11 cellular contexts compared by ENCODE assay signal in the genomic region with DNA sequence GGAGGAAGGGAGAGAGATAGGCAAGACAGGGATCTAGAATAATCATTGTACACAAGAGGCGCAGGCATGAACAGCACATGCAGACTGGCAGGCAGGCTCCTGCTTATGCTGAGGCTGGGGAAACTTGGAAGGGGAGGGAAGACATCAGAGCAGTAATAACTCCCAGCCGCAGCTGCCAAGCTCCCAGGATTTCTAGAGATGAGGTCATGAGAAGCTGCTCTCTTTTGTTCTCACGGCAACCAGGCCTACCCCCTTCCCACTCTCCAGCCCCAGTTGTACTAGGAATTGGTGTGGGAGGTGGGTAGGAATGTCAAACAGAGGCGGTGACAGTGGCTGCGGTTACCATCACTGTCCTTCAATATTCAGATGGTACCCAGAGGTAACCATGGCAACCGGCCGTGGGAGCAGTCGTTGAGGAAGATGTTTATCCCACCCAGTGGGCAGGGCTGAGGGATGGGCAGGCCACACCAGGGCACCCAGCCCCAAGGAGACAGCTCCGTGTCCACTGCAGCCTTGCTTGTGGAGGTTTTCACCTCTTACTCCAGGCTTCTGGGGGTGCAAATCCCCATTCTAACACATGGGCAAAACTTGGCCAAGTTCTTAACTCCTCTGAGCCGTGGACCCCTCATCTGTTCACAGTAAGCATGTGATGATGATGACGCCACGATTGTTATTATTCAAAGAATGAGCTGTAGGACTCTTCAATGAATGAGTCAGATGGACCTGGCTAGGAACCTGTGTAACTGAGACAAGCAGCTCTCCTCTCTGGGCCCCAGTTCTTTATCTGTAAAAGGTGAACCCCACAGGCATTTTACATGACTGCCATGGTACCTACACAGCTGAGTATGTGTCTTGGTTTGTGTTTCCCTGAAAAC.
DNase-seq lines count a peak whose midpoint lies in the region; ATAC-seq and TF ChIP-seq lines count a peak whose summit lies in the region.
"Had no signal": no experiment of that assay in that cellular context is flagged by ENCODE, and none has a peak within 500 bp of the region (broad histone marks: within the 10 kb centered on the region; RNA-seq: fewer than 3 reads in every experiment).

No MANE protein-coding gene starts in this region.

- no peak for TF ChIP-seq CTCF in AG10803 (conservative IDR thresholded peaks at IDR 0.05; ENCODE audit: low read length)

- ATAC-seq in left lobe of liver (peak; percentile 9), GM18517 (IDR thresholded peaks at IDR 0.05; ENCODE audit: unreplicated experiment) (no peak), GM19395 (IDR thresholded peaks at IDR 0.05; ENCODE audit: unreplicated experiment) (no peak)
- ATAC-seq: HCT116 had no signal

- DNase-seq in AG10803 (ENCODE audit: low read depth) (peak; percentile 95), GM03348 (ENCODE audit: low spot score) (peak; percentile 67), astrocyte of the hippocampus (ENCODE audit: low read depth, low spot score) (peak; percentile 94), left lobe of liver (ENCODE audit: low spot score) (no peak), NCI-H774 (lab: John Stamatoyannopoulos, UW) (no peak), posterior vena cava (ENCODE audit: low spot score) (no peak)
- DNase-seq: activated B cell treated with CpG ODN at 0.5 μM for 24 hours, NCI-H146 had no signal

- intact Hi-C loops in posterior vena cava (cut with DNase I) = no loop called here

- H3K4me3 ChIP-seq in AG10803 (ENCODE audit: low read length) = no peak overlapping the region

Comparison
In these comparisons a context has a peak if more than half of its experiments do, and no peak if none do; other contexts are left out.
1. DNase-seq: peak in AG10803 (single experiment), GM03348 (single experiment) and astrocyte of the hippocampus (single experiment); none in left lobe of liver (single experiment), NCI-H774 (single experiment) and posterior vena cava (single experiment).